23 cellular contexts compared by ENCODE assay signal in the genomic region with DNA sequence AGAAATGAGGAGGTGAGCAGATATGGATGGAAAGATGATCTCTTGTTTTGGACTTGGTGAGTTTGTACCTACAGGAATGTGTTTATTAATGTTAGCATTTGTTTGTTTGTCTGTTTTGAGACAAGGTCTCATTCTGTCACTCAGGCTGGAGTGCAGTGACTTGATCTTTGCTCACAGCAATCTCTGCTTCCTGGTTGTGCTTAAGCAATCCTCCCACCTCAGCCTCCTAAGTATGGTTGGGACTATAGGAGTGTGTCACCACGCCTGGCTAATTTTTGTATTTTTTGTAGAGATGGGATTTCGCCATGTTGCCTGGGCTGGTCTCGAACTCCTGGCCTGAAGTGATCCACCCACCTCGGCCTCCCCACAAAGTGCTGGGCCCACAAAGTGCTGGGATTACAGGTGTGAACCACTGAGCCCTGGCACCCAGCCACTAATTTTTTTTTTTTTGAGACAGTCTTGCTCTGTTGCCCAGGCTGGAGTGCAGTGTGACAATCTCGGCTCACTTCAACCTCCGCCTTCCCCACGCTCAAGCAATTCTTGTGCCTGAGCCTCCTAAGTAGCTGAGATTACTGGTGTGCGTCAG. TPM values are rescaled to one million over a fixed set of nuclear protein-coding genes. Genes with fewer than 3 reads are reported as not detected.
DNase-seq lines count a peak whose midpoint lies in the region; ATAC-seq and TF ChIP-seq lines count a peak whose summit lies in the region.
"Had no signal": no experiment of that assay in that cellular context is flagged by ENCODE, and none has a peak within 500 bp of the region (broad histone marks: within the 10 kb centered on the region; RNA-seq: fewer than 3 reads in every experiment).

No MANE protein-coding gene starts in this region.

- no peak overlapping the region for H3K4me3 Mint-ChIP-seq in activated naive CD4-positive, alpha-beta T cell treated with anti-CD3 and anti-CD28 coated beads, Interleukin-2, amount 50 U/mL, for 24 hours
- no peak overlapping the region for H3K4me3 Mint-ChIP-seq in stimulated activated memory B cell treated with anti-CD40 and anti-IgM and Interleukin-4, amounts not matched to agents 10 μg/mL and 1 μg/mL and 100 μg/mL, for 72 hours

- peak overlapping the region; percentile 52 for H3K27ac Mint-ChIP-seq in activated naive CD4-positive, alpha-beta T cell treated with anti-CD3 and anti-CD28 coated beads, Interleukin-2, amount 50 U/mL, for 24 hours
- H3K27ac Mint-ChIP-seq in stimulated activated memory B cell treated with anti-CD40 and anti-IgM and Interleukin-4, amounts not matched to agents 10 μg/mL and 1 μg/mL and 100 μg/mL, for 72 hours = peak overlapping the region; percentile 88

- peaks cover 7% of the 10 kb centered on the region; the same call in 1 of the 2 replicates for H3K4me1 ChIP-seq in HEK293 (ENCODE audit: control insufficient read depth, insufficient read depth, low read length)
- H3K4me1 ChIP-seq: pancreas had no signal

- no peak for ATAC-seq in stimulated activated memory B cell treated with anti-CD40 and anti-IgM and Interleukin-4, amounts not matched to agents 10 μg/mL and 1 μg/mL and 100 μg/mL, for 72 hours
- no peak for ATAC-seq in Right ventricle myocardium superior (ENCODE audit: poor library complexity)
- ATAC-seq: pancreas had no signal

- H3K27ac ChIP-seq in HEK293 (ENCODE audit: extremely low read depth, low read depth, low read length) (no peak overlapping the region), coronary artery (no peak overlapping the region)
- H3K27ac ChIP-seq: pancreas had no signal

- no peaks in the 10 kb centered on the region for H3K9me3 Mint-ChIP-seq in activated naive CD4-positive, alpha-beta T cell treated with anti-CD3 and anti-CD28 coated beads, Interleukin-2, amount 50 U/mL, for 24 hours
- H3K9me3 Mint-ChIP-seq in stimulated activated memory B cell treated with anti-CD40 and anti-IgM and Interleukin-4, amounts not matched to agents 10 μg/mL and 1 μg/mL and 100 μg/mL, for 72 hours = no peaks in the 10 kb centered on the region

- H3K9me3 ChIP-seq in HEK293 (ENCODE audit: control insufficient read depth, insufficient read depth, low read depth, low read length) = no peaks in the 10 kb centered on the region
- H3K9me3 ChIP-seq: pancreas had no signal

- H3K4me3 ChIP-seq in HEK293 (ENCODE audit: low read depth, low read length) (no peak overlapping the region), coronary artery (no peak overlapping the region)
- H3K4me3 ChIP-seq: pancreas had no signal

- peaks cover 37 to 66% of the 10 kb centered on the region in 2 experiments for H3K36me3 ChIP-seq in HEK293 (ENCODE audit: control insufficient read depth in 2 of 2, insufficient read depth in 1 of 2, low read length in 2 of 2)
- H3K36me3 ChIP-seq: pancreas had no signal

- POLR2A ChIA-PET in HEK293 (lab: Yijun Ruan, JAX) = interaction anchor here (0.7 kb wide), 1 partner anchor 643 kb away, joined by 3 read pairs; no protein-coding TSS in a partner anchor

- H3K36me3 Mint-ChIP-seq in activated naive CD4-positive, alpha-beta T cell treated with anti-CD3 and anti-CD28 coated beads, Interleukin-2, amount 50 U/mL, for 24 hours = peaks cover 19% of the 10 kb centered on the region
- H3K36me3 Mint-ChIP-seq in stimulated activated memory B cell treated with anti-CD40 and anti-IgM and Interleukin-4, amounts not matched to agents 10 μg/mL and 1 μg/mL and 100 μg/mL, for 72 hours = peaks cover 53% of the 10 kb centered on the region

- DNase-seq in activated naive CD4-positive, alpha-beta T cell treated with Interleukin-2 at 50 U/mL for 16 hours = no peak
- peak; percentile 43 for DNase-seq in coronary artery (ENCODE audit: low spot score)
- DNase-seq in posterior vena cava (ENCODE audit: low spot score) = no peak
- no peak for DNase-seq in inferior parietal cortex (ENCODE audit: extremely low spot score)
- no peak for DNase-seq in Right ventricle myocardium superior
- DNase-seq: activated T-cell treated with anti-CD3 and anti-CD28 coated beads for 4 hours; anterior cingulate cortex; Calu3; foreskin fibroblast; GDM1; hypothalamus; NCI-H1092; NCI-H2081; NCI-H510A treated with DMSO at 0.1 percent for 48 hours; pancreas; stimulated activated CD4-positive, alpha-beta T cell treated with anti-CD3 and anti-CD28 coated beads, Interleukin-4, amount 100 ng/mL, for 1 hour; T-helper 9 cell had no signal

- H3K4me1 Mint-ChIP-seq in activated naive CD4-positive, alpha-beta T cell treated with anti-CD3 and anti-CD28 coated beads, Interleukin-2, amount 50 U/mL, for 24 hours = peaks cover 57% of the 10 kb centered on the region
- H3K4me1 Mint-ChIP-seq in stimulated activated memory B cell treated with anti-CD40 and anti-IgM and Interleukin-4, amounts not matched to agents 10 μg/mL and 1 μg/mL and 100 μg/mL, for 72 hours = peaks cover 49% of the 10 kb centered on the region

- intact Hi-C loops in posterior vena cava (cut with DNase I) = no loop called here
- intact Hi-C loops in Right ventricle myocardium superior (cut with DNase I) = no loop called here

- no peaks in the 10 kb centered on the region for H3K27me3 Mint-ChIP-seq in activated naive CD4-positive, alpha-beta T cell treated with anti-CD3 and anti-CD28 coated beads, Interleukin-2, amount 50 U/mL, for 24 hours
- no peaks in the 10 kb centered on the region for H3K27me3 Mint-ChIP-seq in stimulated activated memory B cell treated with anti-CD40 and anti-IgM and Interleukin-4, amounts not matched to agents 10 μg/mL and 1 μg/mL and 100 μg/mL, for 72 hours

- TF ChIP-seq CTCF in HEK293 (tag by site-specific recombination; IDR thresholded peaks at IDR 0.05) = no peak
- no peak for TF ChIP-seq CTCF in coronary artery (IDR thresholded peaks at IDR 0.05)

- CTCF ChIA-PET in HEK293 (lab: Yijun Ruan, JAX) = no interaction called here

TF ChIP-seq in HEK293, 187 proteins besides CTCF, POLR2A, EP300 and RAD21:
- TF ChIP-seq BCL11A (tag by site-specific recombination; IDR thresholded peaks at IDR 0.05; ENCODE audit: low read depth) = no peak
- TF ChIP-seq, protein P1, sequence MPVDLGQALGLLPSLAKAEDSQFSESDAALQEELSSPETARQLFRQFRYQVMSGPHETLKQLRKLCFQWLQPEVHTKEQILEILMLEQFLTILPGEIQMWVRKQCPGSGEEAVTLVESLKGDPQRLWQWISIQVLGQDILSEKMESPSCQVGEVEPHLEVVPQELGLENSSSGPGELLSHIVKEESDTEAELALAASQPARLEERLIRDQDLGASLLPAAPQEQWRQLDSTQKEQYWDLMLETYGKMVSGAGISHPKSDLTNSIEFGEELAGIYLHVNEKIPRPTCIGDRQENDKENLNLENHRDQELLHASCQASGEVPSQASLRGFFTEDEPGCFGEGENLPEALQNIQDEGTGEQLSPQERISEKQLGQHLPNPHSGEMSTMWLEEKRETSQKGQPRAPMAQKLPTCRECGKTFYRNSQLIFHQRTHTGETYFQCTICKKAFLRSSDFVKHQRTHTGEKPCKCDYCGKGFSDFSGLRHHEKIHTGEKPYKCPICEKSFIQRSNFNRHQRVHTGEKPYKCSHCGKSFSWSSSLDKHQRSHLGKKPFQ (tag by site-specific recombination; IDR thresholded peaks at IDR 0.05) = peak; percentile 69; the same call in 1 of the 2 replicates

RNA-seq across cellular contexts. Expression of a gene that starts 7.0 kb away (rescaled TPM):
- total RNA-seq in posterior vena cava (10 to 100 TPM; 18.2 to 18.8 TPM), Right ventricle myocardium superior (13.8 TPM)

RNA-seq across cellular contexts. Expression of a gene that starts 17.1 kb away (rescaled TPM):
- total RNA-seq in posterior vena cava (10 to 100 TPM; 27.3 to 30.0 TPM), Right ventricle myocardium superior (22.6 TPM)

RNA-seq across cellular contexts. Expression of a gene that starts 57.5 kb away (rescaled TPM):
- total RNA-seq in posterior vena cava (not detected), Right ventricle myocardium superior (not detected)
- total RNA-seq: Calu3, H1, mucosa of gallbladder, pancreas, temporal lobe had no signal
